ENCODE assay signal across 9 cellular contexts in the genomic region with DNA sequence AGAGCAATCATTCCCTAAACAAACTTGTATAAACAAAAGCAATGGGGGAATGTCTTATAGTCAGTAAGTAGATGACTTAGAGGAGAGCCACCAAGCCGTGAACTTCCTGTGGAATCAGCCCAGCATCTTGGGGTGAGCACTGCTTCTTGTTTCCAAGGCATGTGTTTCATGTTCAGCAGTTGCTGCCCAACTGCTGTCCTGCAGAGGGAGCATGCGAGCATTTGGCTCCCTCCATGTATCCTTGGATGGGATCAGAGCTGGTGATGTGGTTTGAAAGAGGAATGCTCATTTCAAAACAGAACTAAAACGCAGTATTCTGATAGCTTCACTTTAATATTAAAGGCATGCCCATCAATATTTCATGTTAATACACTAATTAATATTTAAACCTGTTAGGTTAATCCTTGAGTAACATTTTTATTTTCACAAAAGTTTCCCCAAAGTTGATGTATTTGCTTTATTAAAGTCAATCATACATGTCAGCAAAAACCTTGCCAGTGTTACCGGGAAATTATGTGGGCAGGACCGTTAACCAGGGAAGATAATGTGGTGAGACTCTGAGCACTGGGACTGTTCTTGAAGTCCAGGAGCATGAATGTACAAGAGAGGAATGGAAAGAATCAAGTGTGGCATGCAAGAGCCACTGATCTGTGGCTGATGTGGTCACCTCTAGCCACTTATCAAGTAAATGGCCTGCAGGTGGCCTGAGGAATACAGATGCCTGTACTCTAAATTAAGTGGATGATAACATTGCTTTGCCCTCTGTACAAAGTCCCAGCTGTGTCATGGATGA.
A peak's percentile ranks its signal among the peaks of the same experiment; 100 is the strongest.
DNase-seq lines count a peak whose midpoint lies in the region; ATAC-seq and TF ChIP-seq lines count a peak whose summit lies in the region.
"Had no signal": no experiment of that assay in that cellular context is flagged by ENCODE, and none has a peak within 500 bp of the region (broad histone marks: within the 10 kb centered on the region; RNA-seq: fewer than 3 reads in every experiment).

No MANE protein-coding gene starts in this region.

- no peaks in the 10 kb centered on the region for H3K36me3 Mint-ChIP-seq in progenitor cell of endocrine pancreas (ENCODE audit: insufficient read depth)

- no peaks in the 10 kb centered on the region for H3K9me3 ChIP-seq in WERI-Rb-1 (ENCODE audit: severe bottlenecking)
- H3K9me3 ChIP-seq in heart right ventricle, result peaks cover 0 to 7% (median 0%) of the 10 kb centered on the region in 11 donors

- peak; percentile 34 for DNase-seq in NCI-H2196 (lab: John Stamatoyannopoulos, UW; ENCODE audit: unreplicated experiment)
- DNase-seq in NCI-H2196 treated with DMSO at 0.1 percent for 48 hours (lab: John Stamatoyannopoulos, UW; ENCODE audit: unreplicated experiment), result no peak
- DNase-seq in HuH-7.5 (ENCODE audit: low spot score), result peak; percentile 47
- DNase-seq in WERI-Rb-1, result peak; percentile 69
- peak; percentile 22 to 38 for DNase-seq in heart right ventricle
- peak; percentile 37 for DNase-seq in progenitor cell of endocrine pancreas (ENCODE audit: low spot score, unreplicated experiment)

- H3K27me3 Mint-ChIP-seq in progenitor cell of endocrine pancreas, result peaks cover 7% of the 10 kb centered on the region

- TF ChIP-seq CTCF in WERI-Rb-1 (IDR thresholded peaks at IDR 0.05; ENCODE audit: low read depth, low read length) (peak; percentile 95), heart right ventricle (IDR thresholded peaks at IDR 0.05) (peak; percentile 40 to 78 (median 72)), progenitor cell of endocrine pancreas (IDR thresholded peaks at IDR 0.05; ENCODE audit: unreplicated experiment) (peak; percentile 83)

- no peaks in the 10 kb centered on the region for H3K27me3 ChIP-seq in WERI-Rb-1 (ENCODE audit: insufficient read depth, low read depth, severe bottlenecking)
- peaks cover 0 to 6% (median 0%) of the 10 kb centered on the region in 7 donors for H3K27me3 ChIP-seq in heart right ventricle

- no peak overlapping the region for H3K4me3 Mint-ChIP-seq in progenitor cell of endocrine pancreas (ENCODE audit: low read depth)
- H3K4me3 Mint-ChIP-seq: activated T-cell treated with anti-CD3 and anti-CD28 coated beads, Interleukin-2, amount 50 U/mL, for 72 hours had no signal

- H3K27ac Mint-ChIP-seq in progenitor cell of endocrine pancreas, result no peak overlapping the region
- H3K27ac Mint-ChIP-seq: activated T-cell treated with anti-CD3 and anti-CD28 coated beads, Interleukin-2, amount 50 U/mL, for 72 hours had no signal

- H3K4me1 ChIP-seq in heart right ventricle, result no peaks in the 10 kb centered on the region

- ATAC-seq in heart right ventricle (peak in 5 of 8 donors; percentile 53 to 76 (median 67)), GM19395 (IDR thresholded peaks at IDR 0.05; ENCODE audit: unreplicated experiment) (no peak), HG03520 (IDR thresholded peaks at IDR 0.05; ENCODE audit: unreplicated experiment) (no peak)
- ATAC-seq: activated T-cell treated with anti-CD3 and anti-CD28 coated beads, Interleukin-2, amount 50 U/mL, for 72 hours had no signal

- intact Hi-C loops in heart right ventricle (cut with DNase I), result loop anchor here in 8 of 10 donors (2.0 to 10.0 kb wide), 8 partner anchors 223 to 758 kb away; no protein-coding TSS in a partner anchor

- H3K9me3 Mint-ChIP-seq in progenitor cell of endocrine pancreas (ENCODE audit: low read depth), result peaks cover 4% of the 10 kb centered on the region
- H3K9me3 Mint-ChIP-seq: activated T-cell treated with anti-CD3 and anti-CD28 coated beads, Interleukin-2, amount 50 U/mL, for 72 hours had no signal

- no peaks in the 10 kb centered on the region for H3K36me3 ChIP-seq in WERI-Rb-1
- no peaks in the 10 kb centered on the region for H3K36me3 ChIP-seq in heart right ventricle

- H3K4me1 Mint-ChIP-seq in progenitor cell of endocrine pancreas (ENCODE audit: low read depth), result peaks cover 3% of the 10 kb centered on the region

- 25 to 29% methylated on average over 5 of the region's 5 CpGs for WGBS in heart right ventricle, 2 donors

- no peak overlapping the region for H3K4me3 ChIP-seq in WERI-Rb-1 (ENCODE audit: low read depth, low read length)
- H3K4me3 ChIP-seq in heart right ventricle, result no peak overlapping the region

- no peak overlapping the region for H3K27ac ChIP-seq in WERI-Rb-1
- no peak overlapping the region for H3K27ac ChIP-seq in heart right ventricle

Comparison
In these comparisons a context has a peak if more than half of its experiments do, and no peak if none do; other contexts are left out.
1. ATAC-seq: peak in heart right ventricle (5 of 8); none in GM19395 (single experiment) and HG03520 (single experiment).
2. Peak in every context shown above with its lines, with median percentiles within 50 percentile points of each other: CTCF ChIP-seq.